In genomic region chr1:152497273-152497672, GRCh38 we compare ENCODE assay signal across 1 cellular context.
TF ChIP-seq lines count a peak whose summit lies in the region.

No MANE protein-coding gene starts in this region.

TF ChIP-seq in SK-N-SH treated with all-trans-retinoic acid at 6 μM for 48 hours, 23 proteins besides CTCF, POLR2A, EP300 and RAD21 (continued from another document):
- TF ChIP-seq ZNF565 (CRISPR knock-in tag; conservative IDR thresholded peaks at IDR 0.05; ENCODE audit: low read depth): no peak
- TF ChIP-seq OSR1 (CRISPR knock-in tag; IDR thresholded peaks at IDR 0.05): no peak
- no peak for TF ChIP-seq CREB5 (CRISPR knock-in tag; IDR thresholded peaks at IDR 0.05; ENCODE audit: low read depth)
- no peak for TF ChIP-seq ESRRG (CRISPR knock-in tag; IDR thresholded peaks at IDR 0.05)
- no peak for TF ChIP-seq TOX (CRISPR knock-in tag; IDR thresholded peaks at IDR 0.05; ENCODE audit: borderline replicate concordance)
- no peak for TF ChIP-seq CSRNP3 (CRISPR knock-in tag; IDR thresholded peaks at IDR 0.05)
- TF ChIP-seq GLIS3 (CRISPR knock-in tag; IDR thresholded peaks at IDR 0.05): no peak
- no peak for TF ChIP-seq ARNTL (CRISPR knock-in tag; IDR thresholded peaks at IDR 0.05; ENCODE audit: borderline replicate concordance, low read depth)
- TF ChIP-seq ZC3H10 (CRISPR knock-in tag; IDR thresholded peaks at IDR 0.05): no peak
- no peak for TF ChIP-seq ISL1 (CRISPR knock-in tag; IDR thresholded peaks at IDR 0.05)
- no peak for TF ChIP-seq ZFP3 (CRISPR knock-in tag; IDR thresholded peaks at IDR 0.05)
TF ChIP-seq in SK-N-SH treated with all-trans-retinoic acid at 6 μM for 48 hours: peak in this region for 0.
